Comparison of ENCODE assay signal across 17 cellular contexts in genomic region chr5:151926186-151926585, GRCh38. TPM values are rescaled to one million over a fixed set of nuclear protein-coding genes. Genes with fewer than 3 reads are reported as not detected.
A peak's percentile ranks its signal among the peaks of the same experiment; 100 is the strongest.
DNase-seq lines count a peak whose midpoint lies in the region; FAIRE-seq and TF ChIP-seq lines count a peak whose summit lies in the region.
"Had no signal": no experiment of that assay in that cellular context is flagged by ENCODE, and none has a peak within 500 bp of the region (broad histone marks: within the 10 kb centered on the region; RNA-seq: fewer than 3 reads in every experiment).

No MANE protein-coding gene starts in this region.

- no peak for TF ChIP-seq POLR2A in esophagus muscularis mucosa (IDR thresholded peaks at IDR 0.05; ENCODE audit: low read depth)
- TF ChIP-seq POLR2A in stomach (IDR thresholded peaks at IDR 0.05): no peak

- TF ChIP-seq EP300 in esophagus muscularis mucosa (IDR thresholded peaks at IDR 0.05) (no peak), stomach (IDR thresholded peaks at IDR 0.05) (no peak)

- H3K4me2 ChIP-seq in parathyroid adenoma (ENCODE audit: low read length) (no peak overlapping the region), Karpas-422 (ENCODE audit: low read depth, low read length, poor library complexity, severe bottlenecking) (no peak overlapping the region)
- H3K4me2 ChIP-seq: BLaER1 treated with 17β-estradiol and CSF1 and Interleukin-3, amounts not matched to agents 10 nM and 100 nM had no signal

- peak overlapping the region; percentile 87 for H2AFZ ChIP-seq in parathyroid adenoma
- H2AFZ ChIP-seq in Karpas-422 (ENCODE audit: low read length): no peak overlapping the region
- H2AFZ ChIP-seq: GM23248 had no signal

- intact Hi-C loops in esophagus muscularis mucosa (cut with DNase I) (no loop called here), stomach (cut with DNase I; ENCODE audit: low total_unique reads) (no loop called here)

- peaks cover 0 to 37% (median 4%) of the 10 kb centered on the region in 4 donors for H3K27me3 ChIP-seq in esophagus muscularis mucosa
- H3K27me3 ChIP-seq in parathyroid adenoma (ENCODE audit: control insufficient read depth, insufficient read depth, low read length): no peaks in the 10 kb centered on the region
- H3K27me3 ChIP-seq in stomach: peaks cover 0 to 34% (median 12%) of the 10 kb centered on the region in 3 donors
- H3K27me3 ChIP-seq in Karpas-422 (ENCODE audit: low read length): no peaks in the 10 kb centered on the region
- H3K27me3 ChIP-seq: BLaER1 treated with 17β-estradiol and CSF1 and Interleukin-3, amounts not matched to agents 10 nM and 100 nM had no signal

- TF ChIP-seq CTCF in D721Med (IDR thresholded peaks at IDR 0.05; ENCODE audit: insufficient read depth, missing control alignments): no peak
- no peak for TF ChIP-seq CTCF in esophagus muscularis mucosa (IDR thresholded peaks at IDR 0.05)
- TF ChIP-seq CTCF in parathyroid adenoma (IDR thresholded peaks at IDR 0.05): no peak
- TF ChIP-seq CTCF in stomach (IDR thresholded peaks at IDR 0.05): no peak

- peak; percentile 87 for FAIRE-seq in D721Med (lab: Jason Lieb, UNC)
- FAIRE-seq: G401.6, GM12891, H54 had no signal

- no peaks in the 10 kb centered on the region for H4K20me1 ChIP-seq in Karpas-422 (ENCODE audit: insufficient read depth, low read depth, low read length)

- H3K4me1 ChIP-seq in esophagus muscularis mucosa (no peaks in the 10 kb centered on the region), parathyroid adenoma (peaks cover 5% of the 10 kb centered on the region), stomach (no peaks in the 10 kb centered on the region), Karpas-422 (ENCODE audit: low read length) (no peaks in the 10 kb centered on the region)
- H3K4me1 ChIP-seq: BLaER1 treated with 17β-estradiol and CSF1 and Interleukin-3, amounts not matched to agents 10 nM and 100 nM had no signal

- H3K9me3 ChIP-seq in esophagus muscularis mucosa (peaks cover 0 to 10% (median under 1%) of the 10 kb centered on the region in 4 donors), parathyroid adenoma (ENCODE audit: control insufficient read depth, low read length) (no peaks in the 10 kb centered on the region), stomach (peaks cover under 1 to 22% (median 15%) of the 10 kb centered on the region in 4 donors), Karpas-422 (ENCODE audit: low read length) (no peaks in the 10 kb centered on the region)

- DNase-seq in D721Med (ENCODE audit: insufficient read length, low spot score): no peak
- DNase-seq in NCI-H82 treated with DMSO at 0.1 percent for 48 hours (lab: John Stamatoyannopoulos, UW; ENCODE audit: unreplicated experiment): peak; percentile 98
- peak; percentile 55 for DNase-seq in esophagus muscularis mucosa (ENCODE audit: extremely low spot score)
- no peak for DNase-seq in NCI-H774 (lab: John Stamatoyannopoulos, UW)
- DNase-seq in stomach: no peak
- no peak for DNase-seq in Karpas-422
- DNase-seq: 8988T; ACHN; CD4-positive, CD25-positive, alpha-beta regulatory T cell; DMS79; GM23248 had no signal

- 33% methylated on average over 2 of the region's 2 CpGs for WGBS in esophagus muscularis mucosa
- 20 to 48% (median 40%) methylated on average over 2 of the region's 2 CpGs for WGBS in stomach, 5 donors

- H3K36me3 ChIP-seq in esophagus muscularis mucosa (no peaks in the 10 kb centered on the region), parathyroid adenoma (ENCODE audit: control insufficient read depth, insufficient read depth, low read length) (no peaks in the 10 kb centered on the region), stomach (no peaks in the 10 kb centered on the region), Karpas-422 (ENCODE audit: insufficient read depth, low read length) (no peaks in the 10 kb centered on the region)
- H3K36me3 ChIP-seq: BLaER1 treated with 17β-estradiol and CSF1 and Interleukin-3, amounts not matched to agents 10 nM and 100 nM had no signal

- no peaks in the 10 kb centered on the region for H3K9me2 ChIP-seq in Karpas-422 (replicated peaks; ENCODE audit: insufficient read depth, low read length)

- no peak overlapping the region for H3K27ac ChIP-seq in esophagus muscularis mucosa (replicated peaks in 1 of 4)
- H3K27ac ChIP-seq in parathyroid adenoma: peak overlapping the region; percentile 65
- H3K27ac ChIP-seq in stomach: no peak overlapping the region
- no peak overlapping the region for H3K27ac ChIP-seq in Karpas-422 (ENCODE audit: low read length)
- H3K27ac ChIP-seq: BLaER1 treated with 17β-estradiol and CSF1 and Interleukin-3, amounts not matched to agents 10 nM and 100 nM; GM23248; HL-60 had no signal

- H3K9ac ChIP-seq in parathyroid adenoma (no peak overlapping the region), Karpas-422 (ENCODE audit: low read length) (no peak overlapping the region)
- H3K9ac ChIP-seq: BLaER1 treated with 17β-estradiol and CSF1 and Interleukin-3, amounts not matched to agents 10 nM and 100 nM; GM23248 had no signal

- H3K79me2 ChIP-seq in parathyroid adenoma (peaks cover 6% of the 10 kb centered on the region), Karpas-422 (ENCODE audit: low read length) (no peaks in the 10 kb centered on the region)

- H3K4me3 ChIP-seq in esophagus muscularis mucosa (no peak overlapping the region), parathyroid adenoma (ENCODE audit: low read depth, low read length) (no peak overlapping the region), stomach (no peak overlapping the region), Karpas-422 (ENCODE audit: low read length) (no peak overlapping the region)
- H3K4me3 ChIP-seq: BLaER1 treated with 17β-estradiol and CSF1 and Interleukin-3, amounts not matched to agents 10 nM and 100 nM; GM23248 had no signal

RNA-seq across cellular contexts. Expression of gene GLRA1, which starts 1.5 kb away (rescaled TPM):
- not detected for total RNA-seq in esophagus muscularis mucosa
- not detected for total RNA-seq in stomach
- polyA plus RNA-seq in stomach: not detected
- total RNA-seq in Karpas-422 (2014; rRNA removed; shearing (Covaris generic); ENCODE audit: low replicate concordance): not detected in 2 replicates
- total RNA-seq: CD4-positive, CD25-positive, alpha-beta regulatory T cell; GM23248 had no signal
- polyA plus RNA-seq: CD4-positive, CD25-positive, alpha-beta regulatory T cell; GM23248 had no signal

Comparison
In these comparisons a context has a peak if more than half of its experiments do, and no peak if none do; other contexts are left out.
1. DNase-seq: peak in NCI-H82 treated with DMSO at 0.1 percent for 48 hours (single experiment) and esophagus muscularis mucosa (single experiment); none in D721Med (single experiment), NCI-H774 (single experiment), stomach (single experiment) and Karpas-422 (single experiment).